19 cellular contexts compared by ENCODE assay signal in genomic region chr1:87833158-87833557, GRCh38.
DNase-seq lines count a peak whose midpoint lies in the region; ATAC-seq and TF ChIP-seq lines count a peak whose summit lies in the region.
"Had no signal": no experiment of that assay in that cellular context is flagged by ENCODE, and none has a peak within 500 bp of the region (broad histone marks: within the 10 kb centered on the region; RNA-seq: fewer than 3 reads in every experiment).

No MANE protein-coding gene starts in this region.

- TF ChIP-seq CTCF in choroid plexus epithelial cell (conservative IDR thresholded peaks at IDR 0.05; ENCODE audit: low read depth, low read length), result no peak

- intact Hi-C loops in Right ventricle myocardium inferior (cut with DNase I) (no loop called here), cardiac septum (cut with DNase I) (no loop called here)

- H3K4me3 ChIP-seq in choroid plexus epithelial cell (ENCODE audit: low read depth, low read length), result no peak overlapping the region
- H3K4me3 ChIP-seq: A549, BLaER1, mucosa of descending colon had no signal

- ATAC-seq in Right ventricle myocardium inferior (peak; percentile 84), HG03354 (IDR thresholded peaks at IDR 0.05; ENCODE audit: poor library complexity, severe bottlenecking, unreplicated experiment) (no peak)
- ATAC-seq: A549, mucosa of descending colon, T-cell had no signal

- DNase-seq in Right ventricle myocardium inferior (ENCODE audit: missing footprints) (peak; percentile 54), cardiac septum (ENCODE audit: low spot score) (no peak), choroid plexus epithelial cell (ENCODE audit: low read depth) (peak; percentile 93), iris pigment epithelial cell (ENCODE audit: low read depth) (peak; percentile 75), stromal cell of bone marrow (ENCODE audit: low read depth) (peak; percentile 59), A172 (ENCODE audit: low spot score) (no peak), NCI-H1092 (lab: John Stamatoyannopoulos, UW) (no peak)
- DNase-seq: activated CD4-positive, alpha-beta T cell treated with anti-CD3 and anti-CD28 coated beads, Interleukin-2, amount 50 U/mL, for 1 hour; activated CD8-positive, alpha-beta memory T cell treated with anti-CD3 and anti-CD28 coated beads, Interleukin-2, amount 50 U/mL, for 4 hours; effector CD4-positive, alpha-beta T cell; glutamatergic neuron; H7; mucosa of descending colon; NCI-H1436 treated with DMSO at 0.1 percent for 48 hours; stimulated activated CD4-positive, alpha-beta T cell treated with anti-CD3 and anti-CD28 coated beads, Interleukin-15, amount 100 ng/mL, for 24 hours; T-cell had no signal

Comparison
In these comparisons a context has a peak if more than half of its experiments do, and no peak if none do; other contexts are left out.
1. DNase-seq: peak in Right ventricle myocardium inferior (single experiment), choroid plexus epithelial cell (single experiment), iris pigment epithelial cell (single experiment) and stromal cell of bone marrow (single experiment); none in cardiac septum (single experiment), A172 (single experiment) and NCI-H1092 (single experiment).